In genomic region chr3:141421639-141422319, GRCh38 we compare ENCODE assay signal across 12 cellular contexts. TPM values are rescaled to one million over a fixed set of nuclear protein-coding genes. Genes with fewer than 3 reads are reported as not detected.
A peak's percentile ranks its signal among the peaks of the same experiment; 100 is the strongest.
DNase-seq lines count a peak whose midpoint lies in the region; TF ChIP-seq lines count a peak whose summit lies in the region.
"Had no signal": no experiment of that assay in that cellular context is flagged by ENCODE, and none has a peak within 500 bp of the region (broad histone marks: within the 10 kb centered on the region; RNA-seq: fewer than 3 reads in every experiment).

No MANE protein-coding gene starts in this region.

- H3K79me1 ChIP-seq in mesendoderm (ENCODE audit: low read length) = no peaks in the 10 kb centered on the region

- no peaks in the 10 kb centered on the region for H3K79me2 ChIP-seq in mesendoderm (ENCODE audit: control insufficient read depth, insufficient read depth, low read length)

- TF ChIP-seq CTCF in cardiac fibroblast (IDR thresholded peaks at IDR 0.05; ENCODE audit: low read depth, low read length) (no peak), progenitor cell of endocrine pancreas (IDR thresholded peaks at IDR 0.05; ENCODE audit: unreplicated experiment) (no peak)

- H3K9me3 ChIP-seq in CD4-positive, alpha-beta memory T cell (ENCODE audit: control insufficient read depth in 1 of 2, low read length in 2 of 2) = no peaks in the 10 kb centered on the region

- H3K36me3 ChIP-seq in CD4-positive, alpha-beta memory T cell (ENCODE audit: insufficient read depth, low read length) = no peaks in the 10 kb centered on the region
- H3K36me3 ChIP-seq in mesendoderm (ENCODE audit: control insufficient read depth, insufficient read depth, low read length) = peaks cover 2% of the 10 kb centered on the region

- H3K18ac ChIP-seq in mesendoderm (ENCODE audit: low read length) = no peak overlapping the region

- no peaks in the 10 kb centered on the region for H3K27me3 Mint-ChIP-seq in CD4-positive, alpha-beta memory T cell
- no peaks in the 10 kb centered on the region for H3K27me3 Mint-ChIP-seq in progenitor cell of endocrine pancreas
- H3K27me3 Mint-ChIP-seq in activated CD4-positive, alpha-beta T cell treated with anti-CD3 and anti-CD28 coated beads, Interleukin-2, amount 10 ng/mL, durations not matched to agents 24 days and 14 days = no peaks in the 10 kb centered on the region
- H3K27me3 Mint-ChIP-seq: activated CD4-positive, alpha-beta memory T cell treated with anti-CD3 and anti-CD28 coated beads, Interleukin-2, amount 10 ng/mL, durations not matched to agents 7 days and 5 days had no signal

- H3K9ac ChIP-seq in mesendoderm (ENCODE audit: low read length) = no peak overlapping the region

- no peaks in the 10 kb centered on the region for H3K27me3 ChIP-seq in CD4-positive, alpha-beta memory T cell (ENCODE audit: insufficient read depth, low read length)
- H3K27me3 ChIP-seq in mesendoderm (ENCODE audit: insufficient read depth, low read length, poor library complexity) = no peaks in the 10 kb centered on the region

- H2AK5ac ChIP-seq in mesendoderm (ENCODE audit: low read length) = no peak overlapping the region

- peaks cover 20% of the 10 kb centered on the region for H3K4me1 ChIP-seq in CD4-positive, alpha-beta memory T cell (ENCODE audit: insufficient read depth, low read length)
- peaks cover 5% of the 10 kb centered on the region for H3K4me1 ChIP-seq in mesendoderm (ENCODE audit: control insufficient read depth, low read depth, low read length)

- peak overlapping the region in 6 of 7 donors; percentile 25 to 73 (median 44) for H3K27ac Mint-ChIP-seq in CD4-positive, alpha-beta memory T cell
- no peak overlapping the region for H3K27ac Mint-ChIP-seq in progenitor cell of endocrine pancreas
- no peak overlapping the region for H3K27ac Mint-ChIP-seq in activated CD4-positive, alpha-beta T cell treated with anti-CD3 and anti-CD28 coated beads, Interleukin-2, amount 10 ng/mL, durations not matched to agents 24 days and 14 days
- H3K27ac Mint-ChIP-seq: activated CD4-positive, alpha-beta memory T cell treated with anti-CD3 and anti-CD28 coated beads, Interleukin-2, amount 10 ng/mL, durations not matched to agents 7 days and 5 days had no signal

- H2BK15ac ChIP-seq in mesendoderm (replicated peaks; ENCODE audit: low read depth) = no peak overlapping the region

- no peak overlapping the region for H4K5ac ChIP-seq in mesendoderm (ENCODE audit: low read length)

- H3K4me3 Mint-ChIP-seq in CD4-positive, alpha-beta memory T cell = no peak overlapping the region
- no peak overlapping the region for H3K4me3 Mint-ChIP-seq in progenitor cell of endocrine pancreas (ENCODE audit: low read depth)
- H3K4me3 Mint-ChIP-seq in activated CD4-positive, alpha-beta T cell treated with anti-CD3 and anti-CD28 coated beads, Interleukin-2, amount 10 ng/mL, durations not matched to agents 24 days and 14 days = no peak overlapping the region
- H3K4me3 Mint-ChIP-seq: activated CD4-positive, alpha-beta memory T cell treated with anti-CD3 and anti-CD28 coated beads, Interleukin-2, amount 10 ng/mL, durations not matched to agents 7 days and 5 days had no signal

- no peak for DNase-seq in CD4-positive, alpha-beta memory T cell
- DNase-seq in M059J (ENCODE audit: low read depth) = peak; percentile 96
- DNase-seq in cardiac fibroblast (ENCODE audit: low read depth in 2 of 2) = peak; percentile 64 to 80
- peak; percentile 43 for DNase-seq in mesendoderm
- no peak for DNase-seq in DMS153 treated with DMSO at 0.1 percent for 48 hours (lab: John Stamatoyannopoulos, UW; ENCODE audit: unreplicated experiment)
- no peak for DNase-seq in progenitor cell of endocrine pancreas (ENCODE audit: low spot score, unreplicated experiment)
- no peak for DNase-seq in caudate nucleus (lab: John Stamatoyannopoulos, UW)
- DNase-seq in activated CD4-positive, alpha-beta T cell treated with anti-CD3 and anti-CD28 coated beads, Interleukin-2, amount 10 ng/mL, durations not matched to agents 24 days and 14 days = no peak
- DNase-seq: activated CD4-positive, alpha-beta memory T cell treated with anti-CD3 and anti-CD28 coated beads, Interleukin-2, amount 10 ng/mL, durations not matched to agents 7 days and 5 days; anterior cingulate cortex; foreskin melanocyte; SW 1271 had no signal

- no peak overlapping the region for H3K4me3 ChIP-seq in CD4-positive, alpha-beta memory T cell (ENCODE audit: low read length in 2 of 2)
- H3K4me3 ChIP-seq in cardiac fibroblast (replicated peaks in 1 of 2; ENCODE audit: low read depth in 2 of 2, low read length in 2 of 2) (no peak overlapping the region), mesendoderm (ENCODE audit: low read length) (no peak overlapping the region)

- H3K36me3 Mint-ChIP-seq in CD4-positive, alpha-beta memory T cell = peaks cover 36 to 46% of the 10 kb centered on the region in 2 donors
- peaks cover 4% of the 10 kb centered on the region for H3K36me3 Mint-ChIP-seq in progenitor cell of endocrine pancreas (ENCODE audit: insufficient read depth)
- H3K36me3 Mint-ChIP-seq in activated CD4-positive, alpha-beta T cell treated with anti-CD3 and anti-CD28 coated beads, Interleukin-2, amount 10 ng/mL, durations not matched to agents 24 days and 14 days (ENCODE audit: low read depth) = peaks cover 27% of the 10 kb centered on the region

- H3K23ac ChIP-seq in mesendoderm (ENCODE audit: low read length) = no peak overlapping the region

- H3K4ac ChIP-seq in mesendoderm (ENCODE audit: low read depth, low read length) = no peak overlapping the region

- CTCF ChIA-PET in CD4-positive, alpha-beta memory T cell (lab: Charles Lee; ENCODE audit: partially characterized antibody) = interaction anchor here (0.8 to 5.2 kb wide), 4 partner anchors 20 to 110 kb away, joined by 3 to 24 read pairs (median 14); no protein-coding TSS in a partner anchor

- WGBS in mesendoderm (ENCODE audit: extremely low coverage, insufficient coverage, low lambda C conversion rate) = no CpG with 5 or more reads among the region's 5 CpGs

- H3K27ac ChIP-seq in CD4-positive, alpha-beta memory T cell (ENCODE audit: low read depth, low read length) = no peak overlapping the region
- H3K27ac ChIP-seq in mesendoderm (ENCODE audit: low read depth, low read length) (no peak overlapping the region), caudate nucleus (ENCODE audit: low read depth, low read length) (no peak overlapping the region)

- H3K4me2 ChIP-seq in mesendoderm (ENCODE audit: low read length) = no peak overlapping the region

- POLR2A ChIA-PET in CD4-positive, alpha-beta memory T cell (lab: Charles Lee; ENCODE audit: partially characterized antibody) = no interaction called here

- H3K9me3 Mint-ChIP-seq in CD4-positive, alpha-beta memory T cell = no peaks in the 10 kb centered on the region
- H3K9me3 Mint-ChIP-seq in progenitor cell of endocrine pancreas (ENCODE audit: low read depth) = no peaks in the 10 kb centered on the region
- peaks cover 7% of the 10 kb centered on the region for H3K9me3 Mint-ChIP-seq in activated CD4-positive, alpha-beta T cell treated with anti-CD3 and anti-CD28 coated beads, Interleukin-2, amount 10 ng/mL, durations not matched to agents 24 days and 14 days
- H3K9me3 Mint-ChIP-seq: activated CD4-positive, alpha-beta memory T cell treated with anti-CD3 and anti-CD28 coated beads, Interleukin-2, amount 10 ng/mL, durations not matched to agents 7 days and 5 days had no signal

- H4K8ac ChIP-seq in mesendoderm (ENCODE audit: low read depth, low read length) = no peak overlapping the region

- no peak overlapping the region for H3K56ac ChIP-seq in mesendoderm (ENCODE audit: low read length)

- H2BK5ac ChIP-seq in mesendoderm (ENCODE audit: low read length) = no peak overlapping the region

- H2BK120ac ChIP-seq in mesendoderm (ENCODE audit: low read depth, low read length) = no peak overlapping the region

- intact Hi-C loops in CD4-positive, alpha-beta memory T cell (cut with micrococcal nuclease) = no loop called here
- intact Hi-C loops in activated CD4-positive, alpha-beta T cell treated with anti-CD3 and anti-CD28 coated beads, Interleukin-2, amount 10 ng/mL, durations not matched to agents 24 days and 14 days (cut with micrococcal nuclease) = no loop called here

- peaks cover 25 to 64% (median 48%) of the 10 kb centered on the region in 4 donors for H3K4me1 Mint-ChIP-seq in CD4-positive, alpha-beta memory T cell
- peaks cover 13% of the 10 kb centered on the region for H3K4me1 Mint-ChIP-seq in progenitor cell of endocrine pancreas (ENCODE audit: low read depth)
- H3K4me1 Mint-ChIP-seq in activated CD4-positive, alpha-beta T cell treated with anti-CD3 and anti-CD28 coated beads, Interleukin-2, amount 10 ng/mL, durations not matched to agents 24 days and 14 days = peaks cover 8% of the 10 kb centered on the region

RNA-seq across cellular contexts. Expression of gene ZBTB38, which starts 53.5 kb away (rescaled TPM):
- 10 to 100 TPM; 86.6 to 87.8 TPM for total RNA-seq in CD4-positive, alpha-beta memory T cell
- 100 to 1,000 TPM in 1 of 2 donors, 10 to 100 TPM in 1; 44.1 to 103 TPM for polyA plus RNA-seq in CD4-positive, alpha-beta memory T cell
- total RNA-seq in M059J (2014; rRNA removed; shearing (Covaris generic)) = 92.8 and 96.4 TPM in 2 replicates
- polyA plus RNA-seq in mesendoderm (2013, experiment 1 of 2) = 20.8 TPM
- 20.5 TPM for polyA plus RNA-seq in mesendoderm (2013, experiment 2 of 2)
- 25.8 and 27.0 TPM in 2 replicates for total RNA-seq in progenitor cell of endocrine pancreas
- 14.5 and 17.8 TPM in 2 replicates for total RNA-seq in activated CD4-positive, alpha-beta T cell treated with anti-CD3 and anti-CD28 coated beads, Interleukin-2, amount 10 ng/mL, durations not matched to agents 24 days and 14 days

Comparison
In these comparisons a context has a peak if more than half of its experiments do, and no peak if none do; other contexts are left out.
1. DNase-seq: peak in M059J (single experiment), cardiac fibroblast (2 of 2) and mesendoderm (single experiment); none in CD4-positive, alpha-beta memory T cell (0 of 5), DMS153 treated with DMSO at 0.1 percent for 48 hours (single experiment), progenitor cell of endocrine pancreas (single experiment), caudate nucleus (0 of 61) and activated CD4-positive, alpha-beta T cell treated with anti-CD3 and anti-CD28 coated beads, Interleukin-2, amount 10 ng/mL, durations not matched to agents 24 days and 14 days (single experiment).
2. H3K27ac Mint-ChIP-seq: peak in CD4-positive, alpha-beta memory T cell (6 of 7); none in progenitor cell of endocrine pancreas (single experiment) and activated CD4-positive, alpha-beta T cell treated with anti-CD3 and anti-CD28 coated beads, Interleukin-2, amount 10 ng/mL, durations not matched to agents 24 days and 14 days (single experiment).